ENCODE assay signal across 9 cellular contexts in the genomic region with DNA sequence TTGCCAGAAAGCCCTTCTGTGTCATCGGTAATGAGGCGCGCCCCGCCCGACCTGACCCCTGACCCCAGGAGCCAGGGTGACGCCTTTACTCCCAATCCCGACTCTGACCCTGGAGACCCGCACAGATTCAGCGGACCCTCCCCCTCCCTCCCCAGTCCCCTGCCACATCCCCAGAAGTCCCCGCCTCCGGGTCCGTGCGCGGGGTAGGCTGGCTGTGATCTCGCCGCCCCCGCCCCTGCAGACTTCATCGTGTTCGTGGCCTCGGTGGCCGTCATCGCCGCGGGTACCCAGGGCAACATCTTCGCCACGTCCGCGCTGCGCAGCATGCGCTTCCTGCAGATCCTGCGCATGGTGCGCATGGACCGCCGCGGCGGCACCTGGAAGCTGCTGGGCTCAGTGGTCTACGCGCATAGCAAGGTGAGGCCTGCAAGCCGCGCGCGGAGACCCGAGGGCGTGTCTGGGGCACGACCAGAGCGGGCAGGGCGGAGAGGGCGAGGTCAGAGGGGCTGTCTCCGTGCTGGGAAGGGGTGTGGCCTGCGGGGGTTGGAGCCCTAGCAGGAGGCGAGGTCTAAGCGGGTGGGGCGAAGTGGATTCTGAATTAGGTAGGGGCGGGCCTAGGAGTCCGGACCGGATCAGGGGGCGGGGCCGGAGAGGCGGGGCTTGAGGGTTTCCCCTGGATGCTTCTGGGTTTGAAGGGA. TPM values are rescaled to one million over a fixed set of nuclear protein-coding genes. Genes with fewer than 3 reads are reported as not detected.
DNase-seq lines count a peak whose midpoint lies in the region; TF ChIP-seq lines count a peak whose summit lies in the region.
"Had no signal": no experiment of that assay in that cellular context is flagged by ENCODE, and none has a peak within 500 bp of the region (broad histone marks: within the 10 kb centered on the region; RNA-seq: fewer than 3 reads in every experiment).

No MANE protein-coding gene starts in this region.

- no peaks in the 10 kb centered on the region for H3K9me3 ChIP-seq in esophagus muscularis mucosa
- H3K9me3 ChIP-seq in osteoblast (ENCODE audit: low read depth, low read length) = no peaks in the 10 kb centered on the region
- no peaks in the 10 kb centered on the region for H3K9me3 ChIP-seq in tibial nerve

- H3K4me3 ChIP-seq in esophagus muscularis mucosa (peak overlapping the region; percentile 33 to 57 (median 39)), osteoblast (ENCODE audit: insufficient read depth, low read length) (peak overlapping the region; percentile 65), tibial nerve (peak overlapping the region; percentile 13 to 50 (median 40))

- H4K20me1 ChIP-seq in osteoblast (ENCODE audit: insufficient read depth, low read length) = no peaks in the 10 kb centered on the region

- no peaks in the 10 kb centered on the region for H3K79me2 ChIP-seq in osteoblast (ENCODE audit: insufficient read depth, low read length)

- DNase-seq in DMS 273 (lab: John Stamatoyannopoulos, UW; ENCODE audit: unreplicated experiment) (peak; percentile 88), DMS 273 treated with DMSO at 0.1 percent for 48 hours (lab: John Stamatoyannopoulos, UW) (no peak), HPDE6-E6E7 (ENCODE audit: extremely low spot score) (peak; percentile 50), esophagus muscularis mucosa (ENCODE audit: extremely low spot score) (no peak), osteoblast (ENCODE audit: insufficient read length, low spot score, missing footprints) (peak; percentile 88), tibial nerve (ENCODE audit: low spot score in 2 of 2) (peak; percentile 8 to 24), glomerular visceral epithelial cell (ENCODE audit: extremely low spot score) (no peak)
- peak; percentile 76 for DNase-seq in activated CD8-positive, alpha-beta memory T cell treated with anti-CD3 and anti-CD28 coated beads, Interleukin-2, amount 50 U/mL, for 1 hour (ENCODE audit: extremely low read depth)

- 43% methylated on average over 20 of the region's 59 CpGs for WGBS in esophagus muscularis mucosa
- 12 to 19% methylated on average over 41 to 44 of the region's 59 CpGs for WGBS in tibial nerve, 2 donors

- H2AFZ ChIP-seq in osteoblast (ENCODE audit: low read length) = peak overlapping the region; percentile 68

- TF ChIP-seq CTCF in esophagus muscularis mucosa (IDR thresholded peaks at IDR 0.05) = no peak
- no peak for TF ChIP-seq CTCF in osteoblast (IDR thresholded peaks at IDR 0.05; ENCODE audit: extremely low read depth, low read depth, low read length)
- no peak for TF ChIP-seq CTCF in tibial nerve (IDR thresholded peaks at IDR 0.05)

- peak overlapping the region; percentile 65 for H3K4me2 ChIP-seq in osteoblast (ENCODE audit: insufficient read depth, low read length)

- no peak for TF ChIP-seq POLR2A in esophagus muscularis mucosa (IDR thresholded peaks at IDR 0.05; ENCODE audit: low read depth)
- TF ChIP-seq POLR2A in tibial nerve (IDR thresholded peaks at IDR 0.05) = no peak

- H3K27me3 ChIP-seq in esophagus muscularis mucosa (no peaks in the 10 kb centered on the region), osteoblast (ENCODE audit: insufficient read depth, low read length) (peaks cover 16% of the 10 kb centered on the region), tibial nerve (peaks cover 0 to 20% of the 10 kb centered on the region in 2 donors)

- H3K4me1 ChIP-seq in esophagus muscularis mucosa = peaks cover 7 to 66% (median 40%) of the 10 kb centered on the region in 4 donors
- H3K4me1 ChIP-seq in osteoblast (ENCODE audit: insufficient read depth, low read length) = no peaks in the 10 kb centered on the region
- peaks cover 0 to 20% (median 5%) of the 10 kb centered on the region in 4 donors for H3K4me1 ChIP-seq in tibial nerve

- H3K36me3 ChIP-seq in esophagus muscularis mucosa (peaks cover 0 to 42% (median 10%) of the 10 kb centered on the region in 4 donors), osteoblast (ENCODE audit: insufficient read depth, low read length) (no peaks in the 10 kb centered on the region), tibial nerve (no peaks in the 10 kb centered on the region)

- intact Hi-C loops in esophagus muscularis mucosa (cut with DNase I) = no loop called here

- TF ChIP-seq EP300 in esophagus muscularis mucosa (IDR thresholded peaks at IDR 0.05) (no peak), tibial nerve (IDR thresholded peaks at IDR 0.05) (no peak)

- H3K27ac ChIP-seq in esophagus muscularis mucosa (replicated peaks in 1 of 4) (no peak overlapping the region), osteoblast (ENCODE audit: low read depth, low read length) (no peak overlapping the region), tibial nerve (no peak overlapping the region)
- H3K27ac ChIP-seq: 22Rv1 had no signal

RNA-seq across cellular contexts. Expression of a gene that starts 34.8 kb away (rescaled TPM):
- total RNA-seq in esophagus muscularis mucosa (10 to 100 TPM in 3 of 4 donors, 1 to 10 TPM in 1; 9.3 to 22.0 (median 17.1) TPM), osteoblast (not detected in 2 replicates), tibial nerve (1 to 10 TPM in 3 of 4 donors, under 1 TPM in 1; 0.22 to 2.1 (median 1.7) TPM)

RNA-seq across cellular contexts. Expression of a gene that starts 43.8 kb away (rescaled TPM):
- 10 to 100 TPM; 10.1 to 37.8 (median 18.5) TPM for total RNA-seq in esophagus muscularis mucosa
- total RNA-seq in osteoblast = 1.2 and 3.3 TPM in 2 replicates
- total RNA-seq in tibial nerve = 10 to 100 TPM in 3 of 4 donors, 1 to 10 TPM in 1; 6.0 to 20.3 (median 13.4) TPM

Comparison
In these comparisons a context has a peak if more than half of its experiments do, and no peak if none do; other contexts are left out.
1. DNase-seq: peak in DMS 273 (single experiment), HPDE6-E6E7 (single experiment), activated CD8-positive, alpha-beta memory T cell treated with anti-CD3 and anti-CD28 coated beads, Interleukin-2, amount 50 U/mL, for 1 hour (single experiment), osteoblast (single experiment) and tibial nerve (2 of 2); none in DMS 273 treated with DMSO at 0.1 percent for 48 hours (single experiment), esophagus muscularis mucosa (single experiment) and glomerular visceral epithelial cell (single experiment).
2. Peak in every context shown above with its lines, with median percentiles within 50 percentile points of each other: H3K4me3 ChIP-seq.